In the genomic region with DNA sequence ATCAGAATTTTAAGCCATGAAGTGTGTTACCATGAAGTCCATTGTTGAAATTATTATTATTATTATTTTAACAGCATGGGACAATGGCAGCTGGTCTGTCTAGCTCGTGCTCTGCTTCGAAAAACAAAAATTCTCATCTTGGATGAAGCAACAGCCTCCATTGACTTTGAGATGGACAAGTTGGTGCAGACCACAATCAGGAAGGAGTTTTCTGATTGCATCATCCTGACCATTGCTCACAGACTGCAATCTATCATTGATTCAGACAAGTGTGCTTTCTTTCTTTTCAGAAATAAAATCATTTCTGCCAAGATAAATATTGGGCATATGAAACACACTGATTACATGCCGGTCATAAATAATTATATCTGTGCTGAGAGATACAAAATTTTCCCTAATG, we compare ENCODE assay signal across 1 cellular context.
TF ChIP-seq lines count a peak whose summit lies in the region.

No MANE protein-coding gene starts in this region.

TF ChIP-seq in H1, 55 proteins besides CTCF, POLR2A, EP300 and RAD21:
- TF ChIP-seq CEBPB (IDR thresholded peaks at IDR 0.05; ENCODE audit: low read depth, low read length) (0 out of 2 replicates have a peak, but pooled peaks have one; percentile 42), BRCA1 (IDR thresholded peaks at IDR 0.05; ENCODE audit: low read depth, low read length) (no peak)
